Comparison of ENCODE assay signal across 9 cellular contexts in the genomic region with DNA sequence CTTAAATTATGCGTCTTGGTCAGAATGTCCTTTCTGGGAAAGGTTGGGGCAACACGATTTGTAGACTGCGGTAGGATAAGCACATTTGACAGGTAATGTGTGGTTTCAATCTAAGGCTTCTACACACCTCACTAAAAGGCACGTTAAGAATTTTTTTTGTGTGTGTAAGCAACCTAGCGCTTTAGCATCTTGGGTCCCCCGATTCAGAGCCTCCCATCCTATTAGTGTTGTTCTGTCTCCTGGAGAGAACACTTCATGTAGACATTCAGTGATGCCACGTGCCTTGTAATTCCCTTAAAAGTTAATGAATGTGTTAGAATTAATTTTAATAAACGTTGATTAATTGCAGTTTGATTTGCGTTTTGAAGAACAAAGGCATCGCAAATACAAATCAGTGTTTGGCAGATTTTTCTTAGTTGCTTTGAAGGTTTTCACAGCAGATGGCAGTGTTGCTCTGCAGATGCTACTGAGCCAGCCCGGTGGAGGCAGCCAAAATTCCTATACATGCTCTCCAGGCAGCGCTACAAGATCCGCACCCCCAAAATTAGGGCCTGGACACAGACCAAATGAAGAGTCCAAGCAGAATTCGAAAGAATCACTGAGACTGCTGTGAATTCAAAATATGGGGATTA.
A peak's percentile ranks its signal among the peaks of the same experiment; 100 is the strongest.
DNase-seq lines count a peak whose midpoint lies in the region; ATAC-seq, FAIRE-seq and TF ChIP-seq lines count a peak whose summit lies in the region.
"Had no signal": no experiment of that assay in that cellular context is flagged by ENCODE, and none has a peak within 500 bp of the region (broad histone marks: within the 10 kb centered on the region; RNA-seq: fewer than 3 reads in every experiment).

No MANE protein-coding gene starts in this region.

- no peak for ATAC-seq in stimulated activated naive CD8-positive, alpha-beta T cell treated with anti-CD3 and anti-CD28 coated beads, Interleukin-15, amount 100 ng/mL, for 72 hours
- no peak for ATAC-seq in HG03196 (IDR thresholded peaks at IDR 0.05; ENCODE audit: unreplicated experiment)

- H3K79me2 ChIP-seq in SU-DHL-6 (ENCODE audit: insufficient read depth, low read length): no peaks in the 10 kb centered on the region

- FAIRE-seq in A204.1 (lab: Jason Lieb, UNC): peak; percentile 78

- peaks cover 8% of the 10 kb centered on the region for H3K27me3 Mint-ChIP-seq in stimulated activated naive CD8-positive, alpha-beta T cell treated with anti-CD3 and anti-CD28 coated beads, Interleukin-15, amount 100 ng/mL, for 72 hours
- H3K27me3 Mint-ChIP-seq: stimulated activated naive B cell treated with anti-CD40 and anti-IgM and Interleukin-4, amounts not matched to agents 10 μg/mL and 1 μg/mL and 100 μg/mL, for 72 hours had no signal

- no peaks in the 10 kb centered on the region for H3K36me3 ChIP-seq in SU-DHL-6 (ENCODE audit: low read length)

- no peaks in the 10 kb centered on the region for H3K4me1 Mint-ChIP-seq in stimulated activated naive CD8-positive, alpha-beta T cell treated with anti-CD3 and anti-CD28 coated beads, Interleukin-15, amount 100 ng/mL, for 72 hours
- H3K4me1 Mint-ChIP-seq: stimulated activated naive B cell treated with anti-CD40 and anti-IgM and Interleukin-4, amounts not matched to agents 10 μg/mL and 1 μg/mL and 100 μg/mL, for 72 hours had no signal

- no peaks in the 10 kb centered on the region for H3F3A ChIP-seq in SU-DHL-6 (ENCODE audit: insufficient read depth)

- H3K9ac ChIP-seq in SU-DHL-6 (ENCODE audit: low read length): no peak overlapping the region

- no peak overlapping the region for H2AFZ ChIP-seq in SU-DHL-6 (ENCODE audit: low read depth, low read length, severe bottlenecking)

- H3K4me3 Mint-ChIP-seq in stimulated activated naive CD8-positive, alpha-beta T cell treated with anti-CD3 and anti-CD28 coated beads, Interleukin-15, amount 100 ng/mL, for 72 hours: no peak overlapping the region
- H3K4me3 Mint-ChIP-seq: stimulated activated naive B cell treated with anti-CD40 and anti-IgM and Interleukin-4, amounts not matched to agents 10 μg/mL and 1 μg/mL and 100 μg/mL, for 72 hours had no signal

- TF ChIP-seq CTCF in GM12873 (IDR thresholded peaks at IDR 0.05; ENCODE audit: insufficient read depth, low read depth, low read length, missing control alignments) (peak; percentile 55), SU-DHL-6 (IDR thresholded peaks at IDR 0.05; ENCODE audit: insufficient read depth, low read length, poor library complexity, severe bottlenecking) (peak; percentile 33)

- H3K27ac ChIP-seq in SU-DHL-6 (ENCODE audit: low read depth, low read length): no peak overlapping the region

- no peaks in the 10 kb centered on the region for H3K9me3 ChIP-seq in SU-DHL-6 (ENCODE audit: insufficient read depth, low read length)

- no peak overlapping the region for H3K4me2 ChIP-seq in SU-DHL-6 (ENCODE audit: low read depth, low read length, poor library complexity, severe bottlenecking)

- no peaks in the 10 kb centered on the region for H3K9me2 ChIP-seq in SU-DHL-6 (replicated peaks; ENCODE audit: insufficient read depth, low read length)

- H3K27me3 ChIP-seq in SU-DHL-6 (ENCODE audit: low read length): no peaks in the 10 kb centered on the region

- no peak overlapping the region for H3K4me3 ChIP-seq in SU-DHL-6 (ENCODE audit: insufficient read depth, low read length, poor library complexity, severe bottlenecking)

- no peaks in the 10 kb centered on the region for H4K20me1 ChIP-seq in SU-DHL-6 (ENCODE audit: low read depth, low read length)

- no peak overlapping the region for H3K27ac Mint-ChIP-seq in stimulated activated naive CD8-positive, alpha-beta T cell treated with anti-CD3 and anti-CD28 coated beads, Interleukin-15, amount 100 ng/mL, for 72 hours
- H3K27ac Mint-ChIP-seq: stimulated activated naive B cell treated with anti-CD40 and anti-IgM and Interleukin-4, amounts not matched to agents 10 μg/mL and 1 μg/mL and 100 μg/mL, for 72 hours had no signal

- DNase-seq in M059J (ENCODE audit: low read depth): peak; percentile 38
- peak; percentile 23 for DNase-seq in glomerular endothelial cell (ENCODE audit: extremely low read depth, low read depth, low spot score)
- DNase-seq in retina: peak; percentile 76
- DNase-seq in stimulated activated naive CD8-positive, alpha-beta T cell treated with anti-CD3 and anti-CD28 coated beads, Interleukin-15, amount 100 ng/mL, for 72 hours: no peak
- DNase-seq: stimulated activated naive B cell treated with anti-CD40 and anti-IgM and Interleukin-4, amounts not matched to agents 10 μg/mL and 1 μg/mL and 100 μg/mL, for 72 hours had no signal

- H3K9me3 Mint-ChIP-seq in stimulated activated naive CD8-positive, alpha-beta T cell treated with anti-CD3 and anti-CD28 coated beads, Interleukin-15, amount 100 ng/mL, for 72 hours: no peaks in the 10 kb centered on the region
- H3K9me3 Mint-ChIP-seq: stimulated activated naive B cell treated with anti-CD40 and anti-IgM and Interleukin-4, amounts not matched to agents 10 μg/mL and 1 μg/mL and 100 μg/mL, for 72 hours had no signal

Comparison
In these comparisons a context has a peak if more than half of its experiments do, and no peak if none do; other contexts are left out.
1. DNase-seq: peak in M059J (single experiment), glomerular endothelial cell (single experiment) and retina (single experiment); none in stimulated activated naive CD8-positive, alpha-beta T cell treated with anti-CD3 and anti-CD28 coated beads, Interleukin-15, amount 100 ng/mL, for 72 hours (0 of 2).